21 cellular contexts compared by ENCODE assay signal in genomic region chrX:258291-259040, GRCh38. TPM values are rescaled to one million over a fixed set of nuclear protein-coding genes. Genes with fewer than 3 reads are reported as not detected.
DNase-seq lines count a peak whose midpoint lies in the region; ATAC-seq, FAIRE-seq and TF ChIP-seq lines count a peak whose summit lies in the region.
"Had no signal": no experiment of that assay in that cellular context is flagged by ENCODE, and none has a peak within 500 bp of the region (broad histone marks: within the 10 kb centered on the region; RNA-seq: fewer than 3 reads in every experiment).

No MANE protein-coding gene starts in this region.

- H3K9me3 ChIP-seq in H1 (ENCODE audit: insufficient read depth in 2 of 2, low read depth in 1 of 2, low read length in 1 of 2) (no peaks in the 10 kb centered on the region; a peak in 1 of 4 replicates), thyroid gland (no peaks in the 10 kb centered on the region)
- H3K9me3 ChIP-seq: Caco-2 had no signal

- no peak overlapping the region for H3K14ac ChIP-seq in H1 (ENCODE audit: insufficient read length)

- no peaks in the 10 kb centered on the region for H3K36me3 ChIP-seq in H7 (replicated peaks; ENCODE audit: control insufficient read depth, insufficient read depth, low read length)
- H3K36me3 ChIP-seq in H1 (ENCODE audit: control insufficient read depth in 2 of 4, insufficient read depth in 4 of 4, low read length in 3 of 4): no peaks in the 10 kb centered on the region
- H3K36me3 ChIP-seq in thyroid gland: no peaks in the 10 kb centered on the region
- H3K36me3 ChIP-seq: SJSA1 had no signal

- H4K5ac ChIP-seq in H1 (ENCODE audit: insufficient read length, low read depth, low read length): no peak overlapping the region

- H4K8ac ChIP-seq in H1 (ENCODE audit: extremely low read depth, insufficient read depth, low read length): no peak overlapping the region

- no peak overlapping the region for H2BK120ac ChIP-seq in H1 (replicated peaks; ENCODE audit: low read depth, low read length)

- no peak for TF ChIP-seq RAD21 in H1 (IDR thresholded peaks at IDR 0.05 in 1 of 2, conservative IDR thresholded peaks at IDR 0.05 in 1 of 2; ENCODE audit: low read depth in 2 of 2, low read length in 2 of 2)

- H3K4me1 ChIP-seq in H1 (replicated peaks in 1 of 4; ENCODE audit: control insufficient read depth in 3 of 4, insufficient read depth in 4 of 4, low read length in 3 of 4) (peaks cover 0 to 3% (median 0%) of the 10 kb centered on the region in 4 experiments; a peak in 2 of 7 replicates), thyroid gland (no peaks in the 10 kb centered on the region)
- H3K4me1 ChIP-seq: SJSA1 had no signal

- no peak overlapping the region for H2AFZ ChIP-seq in H1 (ENCODE audit: low read length)

- WGBS in H1 (ENCODE audit: extremely low coverage in 1 of 2, insufficient coverage in 1 of 2, insufficient read length in 1 of 2, insufficient replicate concordance in 2 of 2, low coverage in 1 of 2, low lambda C conversion rate in 2 of 2, missing lambda C conversion rate in 1 of 2), 2 experiments: 86% methylated on average over 7 of the region's 8 CpGs; no CpG with 5 or more reads in 1 of the 2 experiments
- WGBS in thyroid gland, 2 donors: 74 to 79% methylated on average over 3 to 7 of the region's 8 CpGs

- no peaks in the 10 kb centered on the region for H3K79me2 ChIP-seq in H1 (ENCODE audit: control insufficient read depth in 1 of 2, insufficient read depth in 2 of 2, low read length in 2 of 2)

- H2AK5ac ChIP-seq in H1 (ENCODE audit: low read depth, low read length): peak overlapping the region; percentile 53; the same call in 1 of the 2 replicates

- H3K36me3 Mint-ChIP-seq in activated CD4-positive, alpha-beta memory T cell treated with anti-CD3 and anti-CD28 coated beads, Interleukin-2, amount 10 ng/mL, durations not matched to agents 7 days and 5 days (ENCODE audit: low read depth): no peaks in the 10 kb centered on the region
- no peaks in the 10 kb centered on the region for H3K36me3 Mint-ChIP-seq in activated CD4-positive, alpha-beta memory T cell treated with anti-CD3 and anti-CD28 coated beads for 36 hours
- no peaks in the 10 kb centered on the region for H3K36me3 Mint-ChIP-seq in osteocyte (ENCODE audit: unreplicated experiment)

- H3K27me3 ChIP-seq in H7 (ENCODE audit: control insufficient read depth, insufficient read depth, low read length) (no peaks in the 10 kb centered on the region), H1 (replicated peaks in 1 of 4; ENCODE audit: control insufficient read depth in 3 of 4, extremely low read depth in 1 of 4, insufficient read depth in 3 of 4, low read length in 3 of 4) (no peaks in the 10 kb centered on the region), thyroid gland (no peaks in the 10 kb centered on the region)
- H3K27me3 ChIP-seq: SJSA1 had no signal

- no peak overlapping the region for H3K27ac ChIP-seq in H1 (ENCODE audit: low read depth, low read length)
- no peak overlapping the region for H3K27ac ChIP-seq in thyroid gland
- H3K27ac ChIP-seq: SJSA1 had no signal

- no peak overlapping the region for H3K56ac ChIP-seq in H1 (replicated peaks; ENCODE audit: insufficient read length, low read depth, low read length)

- no peak overlapping the region for H2BK5ac ChIP-seq in H1 (ENCODE audit: low read depth, low read length)

- peak; percentile 3 for DNase-seq in activated CD4-positive, alpha-beta memory T cell treated with anti-CD3 and anti-CD28 coated beads, Interleukin-2, amount 10 ng/mL, durations not matched to agents 7 days and 5 days
- no peak for DNase-seq in activated CD4-positive, alpha-beta memory T cell treated with anti-CD3 and anti-CD28 coated beads for 36 hours
- DNase-seq in H7 (peak; percentile 55), H1 (ENCODE audit: low read depth in 1 of 2, low spot score in 2 of 2) (no peak), osteocyte (ENCODE audit: extremely low spot score, unreplicated experiment) (peak; percentile 77), thyroid gland (no peak)
- DNase-seq: 8988T; Caco-2; CD4-positive, alpha-beta T cell; EL; NCI-H1417 treated with DMSO at 0.1 percent for 48 hours; NCI-H187 treated with DMSO at 0.1 percent for 48 hours; NCI-H2171; NCI-H526; PC-3 had no signal

- no peak overlapping the region for H2BK20ac ChIP-seq in H1 (ENCODE audit: low read length)

- H3K4me3 Mint-ChIP-seq in activated CD4-positive, alpha-beta memory T cell treated with anti-CD3 and anti-CD28 coated beads, Interleukin-2, amount 10 ng/mL, durations not matched to agents 7 days and 5 days: no peak overlapping the region
- no peak overlapping the region for H3K4me3 Mint-ChIP-seq in activated CD4-positive, alpha-beta memory T cell treated with anti-CD3 and anti-CD28 coated beads for 36 hours
- H3K4me3 Mint-ChIP-seq in osteocyte (ENCODE audit: unreplicated experiment): no peak overlapping the region
- H3K4me3 Mint-ChIP-seq: CD4-positive, alpha-beta T cell had no signal

- H3K27me3 Mint-ChIP-seq in activated CD4-positive, alpha-beta memory T cell treated with anti-CD3 and anti-CD28 coated beads, Interleukin-2, amount 10 ng/mL, durations not matched to agents 7 days and 5 days: no peaks in the 10 kb centered on the region
- H3K27me3 Mint-ChIP-seq in activated CD4-positive, alpha-beta memory T cell treated with anti-CD3 and anti-CD28 coated beads for 36 hours: no peaks in the 10 kb centered on the region
- H3K27me3 Mint-ChIP-seq in osteocyte (ENCODE audit: unreplicated experiment): no peaks in the 10 kb centered on the region
- H3K27me3 Mint-ChIP-seq: CD4-positive, alpha-beta T cell had no signal

- no peak overlapping the region; the same call in 1 of the 2 replicates for H3K18ac ChIP-seq in H1 (ENCODE audit: extremely low read depth, low read length)

- H3K9ac ChIP-seq in H1 (replicated peaks in 1 of 4; ENCODE audit: extremely low read depth in 1 of 4, low read depth in 3 of 4, low read length in 3 of 4): no peak overlapping the region

- no peak for TF ChIP-seq EP300 in H1 (IDR thresholded peaks at IDR 0.05; ENCODE audit: borderline replicate concordance in 1 of 2, low read depth in 2 of 2, low read length in 2 of 2)

- FAIRE-seq in H1 (lab: Jason Lieb, UNC): no peak
- FAIRE-seq: GM12878, GM19239, H54 had no signal

- no peak overlapping the region for H3K27ac Mint-ChIP-seq in activated CD4-positive, alpha-beta memory T cell treated with anti-CD3 and anti-CD28 coated beads, Interleukin-2, amount 10 ng/mL, durations not matched to agents 7 days and 5 days
- no peak overlapping the region for H3K27ac Mint-ChIP-seq in activated CD4-positive, alpha-beta memory T cell treated with anti-CD3 and anti-CD28 coated beads for 36 hours
- no peak overlapping the region for H3K27ac Mint-ChIP-seq in osteocyte (ENCODE audit: unreplicated experiment)
- H3K27ac Mint-ChIP-seq: CD4-positive, alpha-beta T cell had no signal

- H3K9me3 Mint-ChIP-seq in activated CD4-positive, alpha-beta memory T cell treated with anti-CD3 and anti-CD28 coated beads, Interleukin-2, amount 10 ng/mL, durations not matched to agents 7 days and 5 days: no peaks in the 10 kb centered on the region
- H3K9me3 Mint-ChIP-seq in activated CD4-positive, alpha-beta memory T cell treated with anti-CD3 and anti-CD28 coated beads for 36 hours: no peaks in the 10 kb centered on the region
- no peaks in the 10 kb centered on the region for H3K9me3 Mint-ChIP-seq in osteocyte (ENCODE audit: unreplicated experiment)
- H3K9me3 Mint-ChIP-seq: CD4-positive, alpha-beta T cell had no signal

- no peaks in the 10 kb centered on the region for H3K23me2 ChIP-seq in H1 (ENCODE audit: low read depth, low read length)

- intact Hi-C loops in activated CD4-positive, alpha-beta memory T cell treated with anti-CD3 and anti-CD28 coated beads for 36 hours (cut with micrococcal nuclease): no loop called here
- intact Hi-C loops in thyroid gland (cut with DNase I): no loop called here

- H4K20me1 ChIP-seq in H1 (replicated peaks in 1 of 2; ENCODE audit: control insufficient read depth in 1 of 2, insufficient read depth in 2 of 2, low read length in 2 of 2): no peaks in the 10 kb centered on the region

- no peak overlapping the region for H2BK15ac ChIP-seq in H1 (ENCODE audit: low read length)

- TF ChIP-seq POLR2A in H1 (IDR thresholded peaks at IDR 0.05; ENCODE audit: control extremely low read depth in 1 of 2, low read depth in 2 of 2, low read length in 2 of 2) (no peak), thyroid gland (IDR thresholded peaks at IDR 0.05) (no peak)

- no peak overlapping the region for H3K23ac ChIP-seq in H1 (ENCODE audit: insufficient read length)

- POLR2A ChIA-PET in activated CD4-positive, alpha-beta memory T cell treated with anti-CD3 and anti-CD28 coated beads, Interleukin-2, amount 10 ng/mL, durations not matched to agents 7 days and 5 days (lab: Charles Lee): no interaction called here
- POLR2A ChIA-PET in activated CD4-positive, alpha-beta memory T cell treated with anti-CD3 and anti-CD28 coated beads for 36 hours (lab: Charles Lee): no interaction called here
- POLR2A ChIA-PET in H1 (lab: Charles Lee; ENCODE audit: partially characterized antibody): no interaction called here

- H3K4me3 ChIP-seq in H7 (ENCODE audit: insufficient read depth, low read depth, low read length) (no peak overlapping the region), H1 (ENCODE audit: extremely low read depth in 1 of 4, insufficient read depth in 2 of 4, low read depth in 3 of 4, low read length in 4 of 4) (no peak overlapping the region), thyroid gland (replicated peaks in 1 of 3) (no peak overlapping the region)
- H3K4me3 ChIP-seq: GM12878, SJSA1 had no signal

- no peak overlapping the region for H2BK12ac ChIP-seq in H1 (ENCODE audit: low read depth, low read length)

- no peak overlapping the region for H4K91ac ChIP-seq in H1 (replicated peaks; ENCODE audit: insufficient read length, low read length)

- no peak for TF ChIP-seq CTCF in H1 (IDR thresholded peaks at IDR 0.05; ENCODE audit: control extremely low read depth in 1 of 3, insufficient read depth in 1 of 3, low read depth in 1 of 3, low read length in 3 of 3)
- TF ChIP-seq CTCF in osteocyte (IDR thresholded peaks at IDR 0.05): no peak
- TF ChIP-seq CTCF in thyroid gland (IDR thresholded peaks at IDR 0.05): no peak

- H3K4ac ChIP-seq in H1 (replicated peaks; ENCODE audit: insufficient read length, low read depth, low read length): no peak overlapping the region

- CTCF ChIA-PET in activated CD4-positive, alpha-beta memory T cell treated with anti-CD3 and anti-CD28 coated beads, Interleukin-2, amount 10 ng/mL, durations not matched to agents 7 days and 5 days (lab: Charles Lee): no interaction called here
- CTCF ChIA-PET in activated CD4-positive, alpha-beta memory T cell treated with anti-CD3 and anti-CD28 coated beads for 36 hours (lab: Charles Lee): no interaction called here
- CTCF ChIA-PET in H1 (lab: Charles Lee; ENCODE audit: partially characterized antibody): no interaction called here

- no peaks in the 10 kb centered on the region for H3K4me1 Mint-ChIP-seq in activated CD4-positive, alpha-beta memory T cell treated with anti-CD3 and anti-CD28 coated beads, Interleukin-2, amount 10 ng/mL, durations not matched to agents 7 days and 5 days
- no peaks in the 10 kb centered on the region for H3K4me1 Mint-ChIP-seq in activated CD4-positive, alpha-beta memory T cell treated with anti-CD3 and anti-CD28 coated beads for 36 hours (ENCODE audit: low read depth)
- peaks cover 8% of the 10 kb centered on the region for H3K4me1 Mint-ChIP-seq in osteocyte (ENCODE audit: unreplicated experiment)

- no peak for ATAC-seq in GM21390 (IDR thresholded peaks at IDR 0.05; ENCODE audit: unreplicated experiment)
- no peak for ATAC-seq in GM21619 (IDR thresholded peaks at IDR 0.05; ENCODE audit: unreplicated experiment)
- ATAC-seq: GM12878, PC-3 had no signal

- H3K79me1 ChIP-seq in H1 (ENCODE audit: low read depth, low read length): no peaks in the 10 kb centered on the region

- H3K4me2 ChIP-seq in H1 (ENCODE audit: insufficient read depth in 1 of 2, low read depth in 2 of 2, low read length in 2 of 2): no peak overlapping the region

RNA-seq across cellular contexts. Expression of gene PLCXD1, which starts 22.7 kb away (rescaled TPM):
- total RNA-seq in activated CD4-positive, alpha-beta memory T cell treated with anti-CD3 and anti-CD28 coated beads, Interleukin-2, amount 10 ng/mL, durations not matched to agents 7 days and 5 days: 10 to 100 TPM; 34.5 to 35.5 TPM
- total RNA-seq in activated CD4-positive, alpha-beta memory T cell treated with anti-CD3 and anti-CD28 coated beads for 36 hours: 10 to 100 TPM; 42.2 to 46.5 TPM
- total RNA-seq in H7 (2014; rRNA removed; shearing (Covaris generic)): 86.3 and 92.0 TPM in 2 replicates
- total RNA-seq in H1 (2021; fragmentation: NEBNext Ultra II Directional; extraction: Animal tissue kit (Norgen Biotek cat#: 25700)): 124 and 128 TPM in 2 replicates
- 93.6 and 134 TPM in 2 replicates for polyA plus RNA-seq in H1 (2011; rRNA removed)
- polyA plus RNA-seq in H1 (2011; cell fraction: cytosol; rRNA removed): 112 TPM
- 188 TPM for polyA plus RNA-seq in H1 (2011; cell fraction: nucleus; rRNA removed)
- polyA plus RNA-seq in H1 (2012, experiment 1 of 2): 100 to 153 TPM (median 126 TPM) in 4 replicates
- 109 TPM for polyA plus RNA-seq in H1 (2012, experiment 2 of 2)
- 53.1 TPM for polyA plus RNA-seq in H1 (2013, experiment 1 of 2)
- polyA plus RNA-seq in H1 (2013, experiment 2 of 2): 49.5 TPM
- 95.0 and 156 TPM in 2 replicates for polyA minus RNA-seq in H1 (2011; rRNA and poly(A)+ RNA removed)
- polyA minus RNA-seq in H1 (2011; cell fraction: cytosol; rRNA and poly(A)+ RNA removed): 121 TPM
- 94.0 TPM for polyA minus RNA-seq in H1 (2011; cell fraction: nucleus; rRNA and poly(A)+ RNA removed)
- total RNA-seq in osteocyte (10.9 and 12.1 TPM in 2 replicates), thyroid gland (1 to 10 TPM; 3.7 to 7.9 (median 6.3) TPM)

Comparison
In these comparisons a context has a peak if more than half of its experiments do, and no peak if none do; other contexts are left out.
1. DNase-seq: peak in activated CD4-positive, alpha-beta memory T cell treated with anti-CD3 and anti-CD28 coated beads, Interleukin-2, amount 10 ng/mL, durations not matched to agents 7 days and 5 days (single experiment), H7 (single experiment) and osteocyte (single experiment); none in activated CD4-positive, alpha-beta memory T cell treated with anti-CD3 and anti-CD28 coated beads for 36 hours (single experiment), H1 (0 of 2) and thyroid gland (0 of 2).